19 cellular contexts compared by ENCODE assay signal in genomic region chr11:64032050-64032449, GRCh38. TPM values are rescaled to one million over a fixed set of nuclear protein-coding genes. Genes with fewer than 3 reads are reported as not detected.
"Had no signal": no experiment of that assay in that cellular context is flagged by ENCODE, and none has a peak within 500 bp of the region (broad histone marks: within the 10 kb centered on the region; RNA-seq: fewer than 3 reads in every experiment).

No MANE protein-coding gene starts in this region.

- H3K27ac ChIP-seq: epithelial cell of prostate, left ventricle myocardium inferior, pancreas, sigmoid colon, tibial nerve had no signal

- H3K9me3 Mint-ChIP-seq: activated naive CD8-positive, alpha-beta T cell treated with anti-CD3 and anti-CD28 coated beads, Interleukin-2, amount 50 U/mL, for 24 hours; activated T-helper 17 cell treated with anti-CD3 and anti-CD28 coated beads, Interleukin-2, amount 50 U/mL, for 72 hours; effector memory CD8-positive, alpha-beta T cell had no signal

- H3K4me3 Mint-ChIP-seq: activated naive CD8-positive, alpha-beta T cell treated with anti-CD3 and anti-CD28 coated beads, Interleukin-2, amount 50 U/mL, for 24 hours; activated T-helper 17 cell treated with anti-CD3 and anti-CD28 coated beads, Interleukin-2, amount 50 U/mL, for 72 hours; effector memory CD8-positive, alpha-beta T cell; naive thymus-derived CD4-positive, alpha-beta T cell had no signal

- ATAC-seq: activated naive CD8-positive, alpha-beta T cell treated with anti-CD3 and anti-CD28 coated beads, Interleukin-2, amount 50 U/mL, for 24 hours; activated T-helper 17 cell treated with anti-CD3 and anti-CD28 coated beads, Interleukin-2, amount 50 U/mL, for 72 hours; effector memory CD8-positive, alpha-beta T cell; mucosa of descending colon; naive thymus-derived CD4-positive, alpha-beta T cell; pancreas had no signal

- H3K27me3 ChIP-seq: pancreas had no signal

- DNase-seq: activated CD4-positive, CD25-positive, alpha-beta regulatory T cell treated with anti-CD3 and anti-CD28 coated beads, Interleukin-2, amount 50 U/mL, for 72 hours; activated naive CD4-positive, alpha-beta T cell treated with Interleukin-2 at 50 U/mL for 16 hours; activated naive CD8-positive, alpha-beta T cell treated with anti-CD3 and anti-CD28 coated beads, Interleukin-2, amount 50 U/mL, for 24 hours; activated T-cell treated with anti-CD3 and anti-CD28 coated beads for 4 hours; aorta; dermis blood vessel endothelial cell; effector memory CD8-positive, alpha-beta T cell; hypothalamus; left ventricle myocardium inferior; mucosa of descending colon; naive thymus-derived CD4-positive, alpha-beta T cell; pancreas; sigmoid colon; stimulated activated CD4-positive, alpha-beta T cell treated with anti-CD3 and anti-CD28 coated beads, Interleukin-2, amount 100 ng/mL, for 24 hours had no signal

- H3K27ac Mint-ChIP-seq: activated naive CD8-positive, alpha-beta T cell treated with anti-CD3 and anti-CD28 coated beads, Interleukin-2, amount 50 U/mL, for 24 hours; activated T-helper 17 cell treated with anti-CD3 and anti-CD28 coated beads, Interleukin-2, amount 50 U/mL, for 72 hours; effector memory CD8-positive, alpha-beta T cell; naive thymus-derived CD4-positive, alpha-beta T cell had no signal

- H3K4me3 ChIP-seq: left ventricle myocardium inferior, mucosa of descending colon, pancreas, sigmoid colon, tibial nerve had no signal

- H3K4me1 ChIP-seq: pancreas had no signal

- H3K9me3 ChIP-seq: left ventricle myocardium inferior, mucosa of descending colon, pancreas, sigmoid colon, tibial nerve had no signal

- H3K36me3 ChIP-seq: left ventricle myocardium inferior, pancreas, sigmoid colon, tibial nerve had no signal

- H3K4me1 Mint-ChIP-seq: activated T-helper 17 cell treated with anti-CD3 and anti-CD28 coated beads, Interleukin-2, amount 50 U/mL, for 72 hours had no signal

RNA-seq across cellular contexts. Expression of gene FLRT1, which starts 3.7 kb away (rescaled TPM):
- total RNA-seq: activated CD8-positive, alpha-beta memory T cell treated with anti-CD3 and anti-CD28 coated beads for 36 hours; activated T-helper 17 cell treated with anti-CD3 and anti-CD28 coated beads, Interleukin-2, amount 50 U/mL, for 72 hours; dermis blood vessel endothelial cell; glomerular endothelial cell; naive thymus-derived CD4-positive, alpha-beta T cell had no signal
- polyA plus RNA-seq: aorta had no signal
